14 cellular contexts compared by ENCODE assay signal in genomic region chr9:89446440-89447310, GRCh38. TPM values are rescaled to one million over a fixed set of nuclear protein-coding genes. Genes with fewer than 3 reads are reported as not detected.
DNase-seq lines count a peak whose midpoint lies in the region; ATAC-seq and TF ChIP-seq lines count a peak whose summit lies in the region.
"Had no signal": no experiment of that assay in that cellular context is flagged by ENCODE, and none has a peak within 500 bp of the region (broad histone marks: within the 10 kb centered on the region; RNA-seq: fewer than 3 reads in every experiment).

No MANE protein-coding gene starts in this region.

- no peak overlapping the region for H3K4me3 Mint-ChIP-seq in activated naive CD4-positive, alpha-beta T cell treated with anti-CD3 and anti-CD28 coated beads for 36 hours
- H3K4me3 Mint-ChIP-seq in activated CD4-positive, alpha-beta memory T cell treated with anti-CD3 and anti-CD28 coated beads, Interleukin-2, amount 10 ng/mL, durations not matched to agents 7 days and 5 days = no peak overlapping the region
- H3K4me3 Mint-ChIP-seq in glutamatergic neuron (ENCODE audit: unreplicated experiment) = peak overlapping the region; percentile 42

- CTCF ChIA-PET in activated naive CD4-positive, alpha-beta T cell treated with anti-CD3 and anti-CD28 coated beads for 36 hours (lab: Charles Lee) = interaction anchor here (1.9 kb wide), 1 partner anchor 16 kb away, joined by 4 read pairs; no protein-coding TSS in a partner anchor
- CTCF ChIA-PET in activated CD4-positive, alpha-beta memory T cell treated with anti-CD3 and anti-CD28 coated beads, Interleukin-2, amount 10 ng/mL, durations not matched to agents 7 days and 5 days (lab: Charles Lee) = interaction anchor here (1.3 kb wide), 1 partner anchor 102 kb away, joined by 3 read pairs; no protein-coding TSS in a partner anchor

- no peak for ATAC-seq in HG03457 (IDR thresholded peaks at IDR 0.05; ENCODE audit: unreplicated experiment)
- ATAC-seq: HCT116 had no signal

- DNase-seq in activated naive CD4-positive, alpha-beta T cell treated with anti-CD3 and anti-CD28 coated beads for 36 hours = no peak
- no peak for DNase-seq in activated naive CD4-positive, alpha-beta T cell (lab: John Stamatoyannopoulos, UW)
- DNase-seq in activated CD4-positive, alpha-beta memory T cell treated with anti-CD3 and anti-CD28 coated beads, Interleukin-2, amount 10 ng/mL, durations not matched to agents 7 days and 5 days = no peak
- no peak for DNase-seq in glutamatergic neuron
- DNase-seq in activated CD4-positive, CD25-positive, alpha-beta regulatory T cell treated with anti-CD3 and anti-CD28 coated beads, Interleukin-2, amount 50 U/mL, for 72 hours = no peak
- no peak for DNase-seq in stimulated activated CD4-positive, alpha-beta T cell treated with anti-CD3 and anti-CD28 coated beads, Interleukin-12 subunit alpha, Interleukin-12 subunit beta, amount 100 ng/mL, for 4 hours
- DNase-seq: amygdala, DMS 273 treated with DMSO at 0.1 percent for 48 hours, NCI-H2029, occipital lobe had no signal

- intact Hi-C loops in activated naive CD4-positive, alpha-beta T cell treated with anti-CD3 and anti-CD28 coated beads for 36 hours (cut with micrococcal nuclease) = no loop called here

- TF ChIP-seq CTCF in glutamatergic neuron (IDR thresholded peaks at IDR 0.05; ENCODE audit: partially characterized antibody, unreplicated experiment) = no peak

- H3K4me1 Mint-ChIP-seq in activated naive CD4-positive, alpha-beta T cell treated with anti-CD3 and anti-CD28 coated beads for 36 hours (ENCODE audit: low read depth) = peaks cover 96% of the 10 kb centered on the region
- H3K4me1 Mint-ChIP-seq in activated CD4-positive, alpha-beta memory T cell treated with anti-CD3 and anti-CD28 coated beads, Interleukin-2, amount 10 ng/mL, durations not matched to agents 7 days and 5 days = peaks cover 93% of the 10 kb centered on the region
- H3K4me1 Mint-ChIP-seq in glutamatergic neuron (ENCODE audit: low read depth, unreplicated experiment) = peaks cover 38% of the 10 kb centered on the region

- POLR2A ChIA-PET in activated CD4-positive, alpha-beta memory T cell treated with anti-CD3 and anti-CD28 coated beads, Interleukin-2, amount 10 ng/mL, durations not matched to agents 7 days and 5 days (lab: Charles Lee) = interaction anchor here (1.3 to 3.6 kb wide), 2 partner anchors 9 kb away, joined by 3 to 12 read pairs; no protein-coding TSS in a partner anchor

- H3K27me3 Mint-ChIP-seq in activated naive CD4-positive, alpha-beta T cell treated with anti-CD3 and anti-CD28 coated beads for 36 hours (ENCODE audit: low read depth) = no peaks in the 10 kb centered on the region
- H3K27me3 Mint-ChIP-seq in activated CD4-positive, alpha-beta memory T cell treated with anti-CD3 and anti-CD28 coated beads, Interleukin-2, amount 10 ng/mL, durations not matched to agents 7 days and 5 days = no peaks in the 10 kb centered on the region
- H3K27me3 Mint-ChIP-seq in glutamatergic neuron (ENCODE audit: unreplicated experiment) = peaks cover 17% of the 10 kb centered on the region

- peak overlapping the region; percentile 83 for H3K27ac ChIP-seq in temporal lobe (ENCODE audit: low read depth, low read length)
- H3K27ac ChIP-seq: HL-60 had no signal

- no peaks in the 10 kb centered on the region for H3K9me3 Mint-ChIP-seq in activated naive CD4-positive, alpha-beta T cell treated with anti-CD3 and anti-CD28 coated beads for 36 hours
- no peaks in the 10 kb centered on the region for H3K9me3 Mint-ChIP-seq in activated CD4-positive, alpha-beta memory T cell treated with anti-CD3 and anti-CD28 coated beads, Interleukin-2, amount 10 ng/mL, durations not matched to agents 7 days and 5 days
- H3K9me3 Mint-ChIP-seq in glutamatergic neuron (ENCODE audit: unreplicated experiment) = peaks cover 3% of the 10 kb centered on the region

- H3K36me3 Mint-ChIP-seq in activated naive CD4-positive, alpha-beta T cell treated with anti-CD3 and anti-CD28 coated beads for 36 hours (ENCODE audit: low read depth) = peaks cover 43% of the 10 kb centered on the region
- peaks cover 79% of the 10 kb centered on the region for H3K36me3 Mint-ChIP-seq in activated CD4-positive, alpha-beta memory T cell treated with anti-CD3 and anti-CD28 coated beads, Interleukin-2, amount 10 ng/mL, durations not matched to agents 7 days and 5 days (ENCODE audit: low read depth)
- H3K36me3 Mint-ChIP-seq in glutamatergic neuron (ENCODE audit: unreplicated experiment) = peaks cover 12% of the 10 kb centered on the region

- H3K27ac Mint-ChIP-seq in activated naive CD4-positive, alpha-beta T cell treated with anti-CD3 and anti-CD28 coated beads for 36 hours = peak overlapping the region; percentile 66
- H3K27ac Mint-ChIP-seq in activated CD4-positive, alpha-beta memory T cell treated with anti-CD3 and anti-CD28 coated beads, Interleukin-2, amount 10 ng/mL, durations not matched to agents 7 days and 5 days = peak overlapping the region; percentile 73
- H3K27ac Mint-ChIP-seq in glutamatergic neuron (ENCODE audit: unreplicated experiment) = peak overlapping the region; percentile 40

RNA-seq across cellular contexts. Expression of gene SEMA4D, which starts 51.2 kb away (rescaled TPM):
- 100 to 1,000 TPM; 156 to 160 TPM for total RNA-seq in activated naive CD4-positive, alpha-beta T cell treated with anti-CD3 and anti-CD28 coated beads for 36 hours
- total RNA-seq in activated CD4-positive, alpha-beta memory T cell treated with anti-CD3 and anti-CD28 coated beads, Interleukin-2, amount 10 ng/mL, durations not matched to agents 7 days and 5 days = 100 to 1,000 TPM; 339 to 350 TPM
- total RNA-seq in glutamatergic neuron (ENCODE audit: unreplicated experiment) (192 TPM), temporal lobe (10.6 TPM)

Comparison
In these comparisons a context has a peak if more than half of its experiments do, and no peak if none do; other contexts are left out.
1. RNA of gene SEMA4D, which starts 51.2 kb away (total RNA-seq): 339 to 350 TPM in activated CD4-positive, alpha-beta memory T cell treated with anti-CD3 and anti-CD28 coated beads, Interleukin-2, amount 10 ng/mL, durations not matched to agents 7 days and 5 days, 192 TPM in glutamatergic neuron (single experiment) and 156 to 160 TPM in activated naive CD4-positive, alpha-beta T cell treated with anti-CD3 and anti-CD28 coated beads for 36 hours; 10.6 TPM in temporal lobe (single experiment); every median in the first group is over 10 times any median in the second.
2. Peak in every context shown above with its lines, with median percentiles within 50 percentile points of each other: H3K27ac Mint-ChIP-seq.